Comparison of ENCODE assay signal across 8 cellular contexts in the genomic region with DNA sequence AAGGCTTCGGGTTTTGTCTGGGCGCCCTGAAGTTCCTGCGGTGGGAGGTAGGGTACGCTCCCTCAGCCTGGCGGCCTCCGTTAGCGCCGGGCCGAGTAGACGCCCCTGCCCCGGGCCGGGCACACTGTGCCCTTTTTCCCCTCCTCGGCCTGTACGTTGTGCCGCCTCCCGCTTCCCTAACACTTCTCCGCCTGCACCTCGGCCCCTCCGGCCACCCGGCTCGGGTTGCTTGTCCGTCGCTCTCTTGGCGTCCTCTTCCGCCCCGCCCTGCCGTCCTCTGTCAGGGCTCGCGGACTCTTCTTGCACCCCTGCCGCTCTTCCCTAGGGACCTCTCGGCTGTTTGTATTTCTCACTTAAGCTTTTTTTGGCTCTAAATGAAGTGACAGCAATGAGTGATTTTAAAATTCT. TPM values are rescaled to one million over a fixed set of nuclear protein-coding genes. Genes with fewer than 3 reads are reported as not detected.
DNase-seq lines count a peak whose midpoint lies in the region; ATAC-seq, FAIRE-seq and TF ChIP-seq lines count a peak whose summit lies in the region.

No MANE protein-coding gene starts in this region.

- peak; percentile 31 for ATAC-seq in HG02623 (IDR thresholded peaks at IDR 0.05; ENCODE audit: unreplicated experiment)
- peak; percentile 71 for ATAC-seq in foreskin keratinocyte
- ATAC-seq in pancreas, result peak; percentile 23 to 66 (median 52)

- H3K4me3 ChIP-seq in GM12875 (ENCODE audit: low read depth, low read length) (peak overlapping the region; percentile 97), NB4 (ENCODE audit: low read depth, low read length) (peak overlapping the region; percentile 94), WI38 (ENCODE audit: low read depth, low read length) (peak overlapping the region; percentile 82), pancreas (peak overlapping the region; percentile 36 to 67 (median 50))

- H3K9me3 ChIP-seq in pancreas, result no peaks in the 10 kb centered on the region

- no peak for FAIRE-seq in pancreas (lab: Jason Lieb, UNC)

- peak overlapping the region; percentile 97 for H3K27ac ChIP-seq in foreskin keratinocyte
- peak overlapping the region in 1 of 4 donors; percentile 93 for H3K27ac ChIP-seq in pancreas

- TF ChIP-seq CTCF in GM12875 (IDR thresholded peaks at IDR 0.05; ENCODE audit: borderline replicate concordance, insufficient read depth, low read depth, low read length), result peak; percentile 35; the same call in 1 of the 2 replicates
- TF ChIP-seq CTCF in NB4 (IDR thresholded peaks at IDR 0.05; ENCODE audit: low read depth, low read length), result no peak
- TF ChIP-seq CTCF in WI38 (IDR thresholded peaks at IDR 0.05; ENCODE audit: low read depth, low read length), result no peak
- peak; percentile 27 for TF ChIP-seq CTCF in foreskin keratinocyte (conservative IDR thresholded peaks at IDR 0.05)
- TF ChIP-seq CTCF in pancreas (IDR thresholded peaks at IDR 0.05), result no peak

- TF ChIP-seq POLR2A in NB4 (IDR thresholded peaks at IDR 0.05; ENCODE audit: extremely low read depth, insufficient read length), result no peak

- intact Hi-C loops in pancreas (cut with DNase I), result no loop called here

- DNase-seq in AG20443 (ENCODE audit: low spot score) (peak; percentile 77), NB4 (ENCODE audit: low read depth) (peak; percentile 90), foreskin keratinocyte (no peak), pancreas (peak in 5 of 6 donors; percentile 16 to 83 (median 53)), mesenteric fat pad (ENCODE audit: low spot score) (no peak)

- no peaks in the 10 kb centered on the region for H3K27me3 ChIP-seq in foreskin keratinocyte
- H3K27me3 ChIP-seq in pancreas, result no peaks in the 10 kb centered on the region

- no peaks in the 10 kb centered on the region for H3K36me3 ChIP-seq in pancreas

- 0% methylated on average over 31 of the region's 31 CpGs for WGBS in pancreas, 2 donors

- H3K4me1 ChIP-seq in foreskin keratinocyte (peaks cover 5% of the 10 kb centered on the region), pancreas (peaks cover 3 to 8% (median 7%) of the 10 kb centered on the region in 3 donors)

RNA-seq across cellular contexts. Expression of gene KNL1, which starts 0.4 kb away (rescaled TPM):
- total RNA-seq in foreskin keratinocyte (30.0 and 32.8 TPM in 2 replicates), pancreas (under 1 TPM; 0.04 to 0.90 (median 0.35) TPM), mesenteric fat pad (0.35 TPM)
- polyA plus RNA-seq in foreskin keratinocyte (6.1 and 7.6 TPM in 2 replicates), pancreas (under 1 TPM; 0.02 to 0.11 TPM)

RNA-seq across cellular contexts. Expression of gene RPUSD2, which starts 25.3 kb away (rescaled TPM):
- total RNA-seq in foreskin keratinocyte (16.3 and 17.1 TPM in 2 replicates), pancreas (1 to 10 TPM; 1.9 to 4.3 (median 3.1) TPM), mesenteric fat pad (6.9 TPM)
- polyA plus RNA-seq in foreskin keratinocyte (16.8 and 17.9 TPM in 2 replicates), pancreas (1 to 10 TPM; 4.4 to 9.7 TPM)

RNA-seq across cellular contexts. Expression of gene CCDC32, which starts 29.6 kb away (rescaled TPM):
- total RNA-seq in foreskin keratinocyte (10.0 and 11.5 TPM in 2 replicates), pancreas (10 to 100 TPM; 13.5 to 22.6 (median 16.1) TPM), mesenteric fat pad (23.7 TPM)
- polyA plus RNA-seq in foreskin keratinocyte (12.7 and 13.1 TPM in 2 replicates), pancreas (10 to 100 TPM; 14.3 to 20.8 TPM)

Comparison
In these comparisons a context has a peak if more than half of its experiments do, and no peak if none do; other contexts are left out.
1. DNase-seq: peak in AG20443 (single experiment), NB4 (single experiment) and pancreas (5 of 6); none in foreskin keratinocyte (0 of 2) and mesenteric fat pad (single experiment).
2. CTCF ChIP-seq: peak in GM12875 (single experiment) and foreskin keratinocyte (single experiment); none in NB4 (single experiment), WI38 (single experiment) and pancreas (0 of 4).
3. RNA of gene KNL1, which starts 0.4 kb away (total RNA-seq): 30.0 to 32.8 TPM in foreskin keratinocyte; 0.04 to 0.90 TPM in pancreas and 0.35 TPM in mesenteric fat pad (single experiment); every median in the first group is over 10 times any median in the second.
4. Peak in every context shown above with its lines, with median percentiles within 50 percentile points of each other: H3K4me3 ChIP-seq and ATAC-seq.